In the genomic region with DNA sequence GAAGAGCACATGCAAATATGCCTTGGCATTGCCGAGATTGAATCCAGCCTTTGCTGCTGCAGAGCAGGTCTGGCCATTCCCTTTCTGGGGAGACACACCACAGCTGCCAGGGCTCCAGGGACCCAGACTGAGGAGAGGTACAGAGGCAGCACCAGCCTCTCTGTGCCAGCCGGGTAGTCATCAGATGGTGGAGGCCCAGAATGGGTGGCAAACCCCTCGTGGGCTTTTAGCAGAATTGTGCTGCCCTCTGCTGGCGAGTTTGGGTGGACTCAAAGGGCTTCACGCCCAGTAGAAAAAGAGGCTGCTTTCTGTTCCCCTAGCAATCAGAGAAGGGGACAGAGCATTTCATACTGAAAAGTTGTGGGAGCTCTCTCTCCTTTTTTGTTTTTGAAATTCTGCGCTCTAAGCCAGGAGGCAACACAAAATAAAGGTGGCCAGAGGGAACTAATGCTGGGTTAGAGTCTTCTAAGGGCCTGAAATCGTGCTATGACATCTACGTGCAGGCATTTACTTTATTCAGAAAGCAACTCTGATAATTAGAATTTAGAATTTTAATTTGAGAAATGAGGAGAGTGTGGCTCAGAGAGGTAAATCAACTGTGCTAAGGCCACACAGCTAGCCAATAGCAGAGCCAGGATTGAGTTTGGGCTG, we compare ENCODE assay signal across 8 cellular contexts.
DNase-seq lines count a peak whose midpoint lies in the region; ATAC-seq lines count a peak whose summit lies in the region.

No MANE protein-coding gene starts in this region.

- no peak overlapping the region for H4K8ac ChIP-seq in mesendoderm (ENCODE audit: low read depth, low read length)

- no CpG with 5 or more reads among the region's 8 CpGs for WGBS in mesendoderm (ENCODE audit: extremely low coverage, insufficient coverage, low lambda C conversion rate)

- H3K56ac ChIP-seq in mesendoderm (ENCODE audit: low read length): peak overlapping the region; percentile 19

- H3K4me3 ChIP-seq in mesendoderm (ENCODE audit: low read length): no peak overlapping the region

- H3K27ac ChIP-seq in mesendoderm (ENCODE audit: low read depth, low read length): no peak overlapping the region

- H3K9ac ChIP-seq in mesendoderm (ENCODE audit: low read length): no peak overlapping the region

- no peak overlapping the region for H3K4me2 ChIP-seq in mesendoderm (ENCODE audit: low read length)

- H2BK5ac ChIP-seq in mesendoderm (ENCODE audit: low read length): no peak overlapping the region

- H4K5ac ChIP-seq in mesendoderm (ENCODE audit: low read length): no peak overlapping the region

- no peak overlapping the region for H3K4ac ChIP-seq in mesendoderm (ENCODE audit: low read depth, low read length)

- H3K4me1 ChIP-seq in mesendoderm (ENCODE audit: control insufficient read depth, low read depth, low read length): peaks cover 3% of the 10 kb centered on the region

- H2BK120ac ChIP-seq in mesendoderm (ENCODE audit: low read depth, low read length): no peak overlapping the region

- H3K79me2 ChIP-seq in mesendoderm (ENCODE audit: control insufficient read depth, insufficient read depth, low read length): no peaks in the 10 kb centered on the region

- no peaks in the 10 kb centered on the region for H3K79me1 ChIP-seq in mesendoderm (ENCODE audit: low read length)

- H3K23ac ChIP-seq in mesendoderm (ENCODE audit: low read length): no peak overlapping the region

- no peaks in the 10 kb centered on the region for H3K36me3 ChIP-seq in mesendoderm (ENCODE audit: control insufficient read depth, insufficient read depth, low read length)

- H2BK15ac ChIP-seq in mesendoderm (replicated peaks; ENCODE audit: low read depth): no peak overlapping the region

- peak; percentile 55 for ATAC-seq in HG03280 (IDR thresholded peaks at IDR 0.05; ENCODE audit: unreplicated experiment)

- no peak overlapping the region for H3K18ac ChIP-seq in mesendoderm (ENCODE audit: low read length)

- no peaks in the 10 kb centered on the region for H3K27me3 ChIP-seq in mesendoderm (ENCODE audit: insufficient read depth, low read length, poor library complexity)

- DNase-seq in DMS 273 (lab: John Stamatoyannopoulos, UW; ENCODE audit: unreplicated experiment) (peak; percentile 87), DMS 273 treated with DMSO at 0.1 percent for 48 hours (lab: John Stamatoyannopoulos, UW) (no peak), NCI-H510A (lab: John Stamatoyannopoulos, UW) (peak; percentile 33), mesendoderm (peak; percentile 78)
- DNase-seq in activated CD4-positive, alpha-beta T cell treated with anti-CD3 and anti-CD28 coated beads, Interleukin-2, amount 50 U/mL, for 48 hours: peak; percentile 85 to 87
- DNase-seq in effector CD8-positive, alpha-beta T cell (lab: John Stamatoyannopoulos, UW): peak; percentile 43
- peak; percentile 63 to 70 for DNase-seq in stimulated activated CD8-positive, alpha-beta memory T cell treated with anti-CD3 and anti-CD28 coated beads, Interleukin-2, amount 100 ng/mL, for 48 hours (ENCODE audit: low read depth in 2 of 2)

- no peak overlapping the region for H2AK5ac ChIP-seq in mesendoderm (ENCODE audit: low read length)
